1 cellular context compared by ENCODE assay signal in genomic region chr18:31243740-31244512, GRCh38.
TF ChIP-seq lines count a peak whose summit lies in the region.

No MANE protein-coding gene starts in this region.

TF ChIP-seq in HepG2, 621 proteins besides CTCF, POLR2A, EP300 and RAD21 (continued from another document and continues in another):
- TF ChIP-seq ZNF10 (CRISPR knock-in tag; IDR thresholded peaks at IDR 0.05; ENCODE audit: borderline replicate concordance, low read depth), result no peak
- TF ChIP-seq CEBPG (CRISPR knock-in tag; IDR thresholded peaks at IDR 0.05), result peak; percentile 37; the same call in 1 of the 2 replicates
- TF ChIP-seq SALL1 (CRISPR knock-in tag; IDR thresholded peaks at IDR 0.05), result peak; percentile 59; the same call in 1 of the 2 replicates
- no peak for TF ChIP-seq ZBTB38 (CRISPR knock-in tag; IDR thresholded peaks at IDR 0.05)
- TF ChIP-seq TFDP1 (CRISPR knock-in tag; IDR thresholded peaks at IDR 0.05; ENCODE audit: borderline replicate concordance), result peak; percentile 73; the same call in 1 of the 2 replicates
- peak; percentile 71; the same call in 1 of the 2 replicates for TF ChIP-seq IKZF5 (CRISPR knock-in tag; IDR thresholded peaks at IDR 0.05)
- peak; percentile 63 for TF ChIP-seq ASH2L (IDR thresholded peaks at IDR 0.05; ENCODE audit: insufficient read length, low read depth, low read length)
- peak; percentile 89 for TF ChIP-seq TBX2 (CRISPR knock-in tag; IDR thresholded peaks at IDR 0.05; ENCODE audit: borderline replicate concordance)
- no peak for TF ChIP-seq ZSCAN25 (CRISPR knock-in tag; IDR thresholded peaks at IDR 0.05)
- 0 out of 2 replicates have a peak, but pooled peaks have one; percentile 11 for TF ChIP-seq CREB1 (IDR thresholded peaks at IDR 0.05)
- peak; percentile 45 for TF ChIP-seq CREB1 (CRISPR knock-in tag; IDR thresholded peaks at IDR 0.05)
- peak; percentile 77; the same call in 1 of the 2 replicates for TF ChIP-seq PAXIP1 (CRISPR knock-in tag; conservative IDR thresholded peaks at IDR 0.05)
- no peak for TF ChIP-seq SRF (IDR thresholded peaks at IDR 0.05; ENCODE audit: low read depth, low read length)
- no peak for TF ChIP-seq CHD2 (IDR thresholded peaks at IDR 0.05; ENCODE audit: low read depth, low read length)
- TF ChIP-seq GLI4 (CRISPR knock-in tag; IDR thresholded peaks at IDR 0.05; ENCODE audit: borderline replicate concordance), result no peak
- TF ChIP-seq ZNF564 (CRISPR knock-in tag; IDR thresholded peaks at IDR 0.05), result no peak
- TF ChIP-seq GATAD2A (CRISPR knock-in tag; IDR thresholded peaks at IDR 0.05), result peak; percentile 88
- TF ChIP-seq ZNF264 (CRISPR knock-in tag; IDR thresholded peaks at IDR 0.05), result peak; percentile 53; the same call in 1 of the 2 replicates
- TF ChIP-seq SMARCE1 (IDR thresholded peaks at IDR 0.05; ENCODE audit: borderline replicate concordance), result no peak
- TF ChIP-seq ZNF639 (CRISPR knock-in tag; conservative IDR thresholded peaks at IDR 0.05), result 0 out of 2 replicates have a peak, but pooled peaks have one; percentile 46
- no peak for TF ChIP-seq KAT7 (CRISPR knock-in tag; IDR thresholded peaks at IDR 0.05; ENCODE audit: borderline replicate concordance)
- 0 out of 2 replicates have a peak, but pooled peaks have one; percentile 20 for TF ChIP-seq MEF2D (CRISPR knock-in tag; IDR thresholded peaks at IDR 0.05)
- peak; percentile 45; the same call in 1 of the 2 replicates for TF ChIP-seq REPIN1 (CRISPR knock-in tag; IDR thresholded peaks at IDR 0.05; ENCODE audit: borderline replicate concordance, low read depth)
- no peak for TF ChIP-seq HNRNPK (IDR thresholded peaks at IDR 0.05; ENCODE audit: low read depth, low read length, poor library complexity, severe bottlenecking)
- TF ChIP-seq BCL6 (CRISPR knock-in tag; IDR thresholded peaks at IDR 0.05), result peak; percentile 91
- no peak for TF ChIP-seq SUZ12 (IDR thresholded peaks at IDR 0.05; ENCODE audit: low read depth, low read length)
- no peak for TF ChIP-seq THAP9 (CRISPR knock-in tag; IDR thresholded peaks at IDR 0.05; ENCODE audit: borderline replicate concordance)
- TF ChIP-seq SOX13 (IDR thresholded peaks at IDR 0.05), result peak; percentile 58
- TF ChIP-seq SOX13 (CRISPR knock-in tag; conservative IDR thresholded peaks at IDR 0.05 in 1 of 2, IDR thresholded peaks at IDR 0.05 in 1 of 2), result peak in 1 of 2 experiments; percentile 90; a peak in 2 of 4 replicates
- peak; percentile 65; the same call in 1 of the 2 replicates for TF ChIP-seq MEIS2 (CRISPR knock-in tag; IDR thresholded peaks at IDR 0.05)
- TF ChIP-seq ZNF747 (CRISPR knock-in tag; IDR thresholded peaks at IDR 0.05; ENCODE audit: borderline replicate concordance), result 0 out of 2 replicates have a peak, but pooled peaks have one; percentile 60
- TF ChIP-seq FOXC1 (CRISPR knock-in tag; IDR thresholded peaks at IDR 0.05; ENCODE audit: borderline replicate concordance), result no peak
- no peak for TF ChIP-seq ZNF225 (CRISPR knock-in tag; IDR thresholded peaks at IDR 0.05)
- peak; percentile 34; the same call in 1 of the 2 replicates for TF ChIP-seq TAF1 (CRISPR knock-in tag; IDR thresholded peaks at IDR 0.05)
- TF ChIP-seq LBX2 (CRISPR knock-in tag; IDR thresholded peaks at IDR 0.05; ENCODE audit: borderline replicate concordance), result no peak
- peak; percentile 84 for TF ChIP-seq HDAC2 (CRISPR knock-in tag; IDR thresholded peaks at IDR 0.05)
- TF ChIP-seq MNT (IDR thresholded peaks at IDR 0.05), result peak; percentile 41; the same call in 1 of the 2 replicates
- no peak for TF ChIP-seq KIAA2018 (CRISPR knock-in tag; IDR thresholded peaks at IDR 0.05; ENCODE audit: borderline replicate concordance)
- no peak for TF ChIP-seq ZFP36 (IDR thresholded peaks at IDR 0.05; ENCODE audit: borderline replicate concordance, low read depth, low read length, partially characterized antibody)
- TF ChIP-seq HMG20A (CRISPR knock-in tag; IDR thresholded peaks at IDR 0.05; ENCODE audit: borderline replicate concordance), result peak; percentile 57
- TF ChIP-seq MZF1 (CRISPR knock-in tag; IDR thresholded peaks at IDR 0.05; ENCODE audit: borderline replicate concordance), result no peak
